8 cellular contexts compared by ENCODE assay signal in genomic region chr1:227734858-227735780, GRCh38. TPM values are rescaled to one million over a fixed set of nuclear protein-coding genes. Genes with fewer than 3 reads are reported as not detected.
DNase-seq lines count a peak whose midpoint lies in the region; ATAC-seq and TF ChIP-seq lines count a peak whose summit lies in the region.

TSS of gene JMJD4 (minus strand) at chr1:227735302. CDS start at chr1:227735273, 29 bp downstream.
TSS of gene SNAP47 (plus strand) at chr1:227735435. CDS start at chr1:227747737, 12,302 bp downstream.

- H3K79me2 ChIP-seq in hepatocyte, result peaks cover 68% of the 10 kb centered on the region

- H3K4me3 ChIP-seq in astrocyte of the cerebellum (ENCODE audit: low read depth, low read length) (peak within 1 kb of the TSS; percentile 89), hepatocyte (peak within 1 kb of the TSS; percentile 99)

- H3K9me3 ChIP-seq in hepatocyte (ENCODE audit: low read depth), result no peaks in the 10 kb centered on the region

- peak within 1 kb of the TSS; percentile 93 for H3K27ac ChIP-seq in hepatocyte

- peaks cover 3% of the 10 kb centered on the region for H4K20me1 ChIP-seq in hepatocyte (ENCODE audit: insufficient read depth, poor library complexity, severe bottlenecking)

- in situ Hi-C loops in astrocyte of the cerebellum (cut with HindIII; ENCODE audit: low sequenced_read_pairs), result no loop called here

- DNase-seq in NCI-H2029 treated with DMSO at 0.1 percent for 48 hours (lab: John Stamatoyannopoulos, UW), result peak; percentile 21
- DNase-seq in T-helper 9 cell, result peak; percentile 87
- DNase-seq in astrocyte of the cerebellum (ENCODE audit: low read depth), result peak; percentile 73
- peak; percentile 95 for DNase-seq in hepatocyte (ENCODE audit: low spot score)
- DNase-seq in retina, result peak; percentile 97
- DNase-seq in OCI-M2 (lab: John Stamatoyannopoulos, UW; ENCODE audit: unreplicated experiment), result no peak

- H3K4me2 ChIP-seq in hepatocyte, result peak within 1 kb of the TSS; percentile 94

- H2AFZ ChIP-seq in hepatocyte, result peak within 1 kb of the TSS; percentile 89

- peaks cover 12% of the 10 kb centered on the region for H3K4me1 ChIP-seq in hepatocyte (ENCODE audit: insufficient read depth)

- H3K9me2 ChIP-seq in hepatocyte (replicated peaks; ENCODE audit: insufficient read depth), result no peaks in the 10 kb centered on the region

- WGBS in hepatocyte (ENCODE audit: low lambda C conversion rate, missing lambda C conversion rate), result 1% methylated on average over 81 of the region's 104 CpGs

- H3K36me3 ChIP-seq in hepatocyte (replicated peaks; ENCODE audit: insufficient read depth, low read depth), result no peaks in the 10 kb centered on the region

- TF ChIP-seq CTCF in astrocyte of the cerebellum (IDR thresholded peaks at IDR 0.05; ENCODE audit: low read depth, low read length, missing control alignments) (no peak), hepatocyte (IDR thresholded peaks at IDR 0.05; ENCODE audit: poor library complexity) (no peak)

- peak; percentile 76 for ATAC-seq in GM18508 (IDR thresholded peaks at IDR 0.05; ENCODE audit: insufficient read depth, unreplicated experiment)
- peak; percentile 93 for ATAC-seq in HG02973 (IDR thresholded peaks at IDR 0.05; ENCODE audit: unreplicated experiment)

- no peaks in the 10 kb centered on the region for H3K27me3 ChIP-seq in hepatocyte

RNA-seq across cellular contexts. Expression of gene JMJD4, which starts in this region (rescaled TPM):
- total RNA-seq in hepatocyte, result 21.3 and 22.2 TPM in 2 replicates
- polyA plus RNA-seq in hepatocyte, result 31.2 and 32.9 TPM in 2 replicates

RNA-seq across cellular contexts. Expression of gene SNAP47, which starts in this region (rescaled TPM):
- 41.5 and 42.6 TPM in 2 replicates for total RNA-seq in hepatocyte
- 42.7 and 49.6 TPM in 2 replicates for polyA plus RNA-seq in hepatocyte
